ENCODE assay signal across 8 cellular contexts in genomic region chr22:42964994-42965699, GRCh38. TPM values are rescaled to one million over a fixed set of nuclear protein-coding genes. Genes with fewer than 3 reads are reported as not detected.
DNase-seq lines count a peak whose midpoint lies in the region; ATAC-seq, FAIRE-seq and TF ChIP-seq lines count a peak whose summit lies in the region.

No MANE protein-coding gene starts in this region.

- no peaks in the 10 kb centered on the region for H3F3A ChIP-seq in MM.1S (ENCODE audit: insufficient read depth, low read length)

- H3K27ac ChIP-seq in MM.1S (ENCODE audit: low read length), result no peak overlapping the region
- no peak overlapping the region for H3K27ac ChIP-seq in small intestine (ENCODE audit: low read depth in 1 of 2, low read length in 1 of 2)

- H3K27me3 ChIP-seq in MM.1S (replicated peaks; ENCODE audit: insufficient read depth, low read length) (no peaks in the 10 kb centered on the region), small intestine (ENCODE audit: control insufficient read depth in 2 of 2, insufficient read depth in 2 of 2, low read length in 2 of 2) (no peaks in the 10 kb centered on the region)

- H3K4me3 ChIP-seq in MM.1S (ENCODE audit: low read length) (no peak overlapping the region), small intestine (ENCODE audit: low read depth in 1 of 2, low read length in 2 of 2) (no peak overlapping the region)

- no peak overlapping the region for H2AFZ ChIP-seq in MM.1S (ENCODE audit: low read length)

- DNase-seq in A172 (ENCODE audit: low spot score) (peak; percentile 29), GM19239 (ENCODE audit: insufficient read length, low spot score) (peak; percentile 38), OCI-M1 (lab: John Stamatoyannopoulos, UW) (peak; percentile 74), MM.1S (no peak), EL (no peak), small intestine (no peak)

- no peaks in the 10 kb centered on the region for H3K79me2 ChIP-seq in MM.1S (ENCODE audit: low read length)

- no peak overlapping the region for H3K4me2 ChIP-seq in MM.1S (ENCODE audit: low read depth, low read length)

- peak; percentile 42 for ATAC-seq in esophagus mucosa
- ATAC-seq in GM19324 (IDR thresholded peaks at IDR 0.05; ENCODE audit: low FRiP score, unreplicated experiment), result no peak

- FAIRE-seq in GM19239 (lab: Jason Lieb, UNC), result peak; percentile 85
- FAIRE-seq in small intestine (lab: Jason Lieb, UNC), result no peak

- no peaks in the 10 kb centered on the region for H3K9me2 ChIP-seq in MM.1S (replicated peaks; ENCODE audit: insufficient read depth, low read length)

- H3K9ac ChIP-seq in MM.1S (ENCODE audit: low read length), result no peak overlapping the region

- no peaks in the 10 kb centered on the region for H3K36me3 ChIP-seq in MM.1S (replicated peaks; ENCODE audit: insufficient read depth, low read length)
- peaks cover 0 to 2% of the 10 kb centered on the region in 2 donors for H3K36me3 ChIP-seq in small intestine (ENCODE audit: control insufficient read depth in 2 of 2, insufficient read depth in 2 of 2, low read length in 2 of 2)

- WGBS in small intestine, 3 donors, result 48 to 81% (median 72%) methylated on average over 6 of the region's 6 CpGs

- no peaks in the 10 kb centered on the region for H4K20me1 ChIP-seq in MM.1S (ENCODE audit: insufficient read depth, low read length)

- TF ChIP-seq CTCF in MM.1S (IDR thresholded peaks at IDR 0.05; ENCODE audit: low read length), result no peak

- H3K4me1 ChIP-seq in MM.1S (ENCODE audit: low read length) (no peaks in the 10 kb centered on the region), small intestine (ENCODE audit: control insufficient read depth in 2 of 2, insufficient read depth in 1 of 2, low read depth in 1 of 2, low read length in 1 of 2) (peaks cover 4 to 18% of the 10 kb centered on the region in 2 donors)

- H3K9me3 ChIP-seq in MM.1S (replicated peaks; ENCODE audit: insufficient read depth, low read length) (no peaks in the 10 kb centered on the region), small intestine (ENCODE audit: control insufficient read depth, low read depth) (no peaks in the 10 kb centered on the region)

RNA-seq across cellular contexts. Expression of gene PACSIN2, which starts 49.8 kb away (rescaled TPM):
- 31.4 and 35.9 TPM in 2 replicates for total RNA-seq in A172 (2014; rRNA removed; shearing (Covaris generic))
- 29.7 TPM for total RNA-seq in esophagus mucosa
- polyA plus RNA-seq in small intestine, result 10 to 100 TPM; 28.9 to 53.3 (median 37.8) TPM

Comparison
In these comparisons a context has a peak if more than half of its experiments do, and no peak if none do; other contexts are left out.
1. DNase-seq: peak in A172 (single experiment), GM19239 (single experiment) and OCI-M1 (single experiment); none in MM.1S (single experiment), EL (single experiment) and small intestine (single experiment).